In the genomic region with DNA sequence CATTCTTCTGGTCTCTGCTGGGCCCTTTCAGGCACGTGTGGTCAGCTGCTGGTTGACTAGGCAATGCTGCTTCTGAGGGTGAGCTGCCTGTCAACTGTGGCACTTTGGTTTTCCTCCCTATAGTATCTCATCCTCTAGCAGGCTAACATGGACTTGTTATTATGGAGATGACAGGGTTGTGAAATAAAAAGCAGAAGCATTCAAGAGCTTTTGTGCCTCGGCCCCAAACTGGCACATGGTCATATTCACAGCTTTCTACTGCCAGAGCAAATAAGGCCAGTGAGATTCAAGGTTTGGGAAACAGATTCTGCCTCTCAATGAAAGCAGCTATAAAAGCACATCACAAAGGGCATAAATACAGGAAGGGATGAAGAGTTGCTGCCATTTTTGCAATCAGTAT, we compare ENCODE assay signal across 28 cellular contexts. TPM values are rescaled to one million over a fixed set of nuclear protein-coding genes. Genes with fewer than 3 reads are reported as not detected.
DNase-seq lines count a peak whose midpoint lies in the region; ATAC-seq, FAIRE-seq and TF ChIP-seq lines count a peak whose summit lies in the region.
"Had no signal": no experiment of that assay in that cellular context is flagged by ENCODE, and none has a peak within 500 bp of the region (broad histone marks: within the 10 kb centered on the region; RNA-seq: fewer than 3 reads in every experiment).

No MANE protein-coding gene starts in this region.

- H3K27me3 ChIP-seq in neutrophil, result no peaks in the 10 kb centered on the region
- H3K27me3 ChIP-seq: adrenal gland, body of pancreas, left lung, MG63, tibial artery had no signal

- no peak for TF ChIP-seq CTCF in neutrophil (IDR thresholded peaks at IDR 0.05)

- peak; percentile 52 for FAIRE-seq in GM12891 (lab: Jason Lieb, UNC)
- FAIRE-seq: islet of Langerhans, TTC549 had no signal

- no peak overlapping the region for H3K4me3 ChIP-seq in neutrophil (ENCODE audit: low read depth in 1 of 2, low read length in 1 of 2)
- H3K4me3 ChIP-seq: adrenal gland, body of pancreas, GM23248, left lung, MG63, tibial artery had no signal

- H3K27ac ChIP-seq in neutrophil, result peak overlapping the region; percentile 72
- H3K27ac ChIP-seq: adrenal gland, body of pancreas, C4-2B, GM23248, left lung, RWPE1, tibial artery had no signal

- H3K36me3 ChIP-seq in neutrophil, result no peaks in the 10 kb centered on the region
- H3K36me3 ChIP-seq: adrenal gland, left lung, tibial artery had no signal

- ATAC-seq in HG02938 (IDR thresholded peaks at IDR 0.05; ENCODE audit: unreplicated experiment), result no peak
- ATAC-seq in HG03432 (IDR thresholded peaks at IDR 0.05; ENCODE audit: unreplicated experiment), result no peak
- ATAC-seq: body of pancreas, left lung had no signal

- DNase-seq in GM12891 (ENCODE audit: insufficient read length, low spot score) (no peak), MV-4-11 (lab: John Stamatoyannopoulos, UW) (peak; percentile 63), SKM-1 treated with dmso at 0.1 percent for 144 hours (lab: John Stamatoyannopoulos, UW; ENCODE audit: unreplicated experiment) (peak; percentile 83), DMS 273 treated with DMSO at 0.1 percent for 48 hours (lab: John Stamatoyannopoulos, UW) (no peak)
- DNase-seq: activated CD4-positive, alpha-beta memory T cell treated with anti-CD3 and anti-CD28 coated beads, Interleukin-2, amount 10 ng/mL, durations not matched to agents 7 days and 5 days; activated CD4-positive, alpha-beta T cell treated with anti-CD3 and anti-CD28 coated beads for 1 hour; activated CD8-positive, alpha-beta memory T cell treated with anti-CD3 and anti-CD28 coated beads, Interleukin-2, amount 50 U/mL, for 4 hours; activated naive CD4-positive, alpha-beta T cell treated with anti-CD3 and anti-CD28 coated beads for 36 hours; dermis blood vessel endothelial cell; DMS79; endodermal cell; GM23248; left lung; mesendoderm; MG63; NCI-H774; occipital lobe; stimulated activated CD4-positive, alpha-beta T cell treated with anti-CD3 and anti-CD28 coated beads, Interleukin-4, amount 100 ng/mL, for 24 hours; tibial artery had no signal

- H3K4me1 ChIP-seq in neutrophil (ENCODE audit: control insufficient read depth in 1 of 2, insufficient read depth in 1 of 2, low read depth in 1 of 2, low read length in 1 of 2), result peaks cover 16 to 29% of the 10 kb centered on the region in 2 experiments
- H3K4me1 ChIP-seq: body of pancreas, tibial artery had no signal

- no peak for TF ChIP-seq POLR2A in GM12891 (IDR thresholded peaks at IDR 0.05; ENCODE audit: low read depth, low read length)

- H3K9me3 ChIP-seq in neutrophil, result no peaks in the 10 kb centered on the region
- H3K9me3 ChIP-seq: adrenal gland, body of pancreas, tibial artery had no signal

TF ChIP-seq in GM12891, 5 proteins besides CTCF, POLR2A, EP300 and RAD21:
- TF ChIP-seq POLR2AphosphoS5 (IDR thresholded peaks at IDR 0.05; ENCODE audit: low read depth, low read length) (no peak), SPI1 (IDR thresholded peaks at IDR 0.05; ENCODE audit: low read depth, low read length) (no peak), PAX5 (IDR thresholded peaks at IDR 0.05; ENCODE audit: insufficient read depth, low read length, severe bottlenecking) (no peak), TAF1 (IDR thresholded peaks at IDR 0.05; ENCODE audit: low read depth, low read length) (no peak), POU2F2 (IDR thresholded peaks at IDR 0.05; ENCODE audit: low read depth, low read length) (no peak)

RNA-seq across cellular contexts. Expression of a gene that starts 1.6 kb away (rescaled TPM):
- 3.4 TPM for polyA plus RNA-seq in GM12891 (2012; ENCODE audit: low read depth, missing spikeins)

Comparison
In these comparisons a context has a peak if more than half of its experiments do, and no peak if none do; other contexts are left out.
1. DNase-seq: peak in MV-4-11 (single experiment) and SKM-1 treated with dmso at 0.1 percent for 144 hours (single experiment); none in GM12891 (single experiment) and DMS 273 treated with DMSO at 0.1 percent for 48 hours (single experiment).